ENCODE assay signal across 8 cellular contexts in genomic region chr7:44978511-44979366, GRCh38. TPM values are rescaled to one million over a fixed set of nuclear protein-coding genes. Genes with fewer than 3 reads are reported as not detected.
DNase-seq lines count a peak whose midpoint lies in the region; ATAC-seq and TF ChIP-seq lines count a peak whose summit lies in the region.

Gene MYO1G (minus strand): TSS chr7:44979015. CDS start chr7:44978961, 54 bp downstream.

- intact Hi-C loops in uterus (cut with DNase I; ENCODE audit: low total_unique reads): no loop called here

- no peaks in the 10 kb centered on the region for H3K9me3 Mint-ChIP-seq in immature natural killer cell

- TF ChIP-seq POLR2A in uterus (IDR thresholded peaks at IDR 0.05): no peak

- peaks cover 61% of the 10 kb centered on the region for H3K79me2 ChIP-seq in DOHH2 (ENCODE audit: control insufficient read depth, low read length)

- H3K27ac ChIP-seq in DOHH2 (ENCODE audit: low read depth, low read length) (peak within 1 kb of the TSS; percentile 94), uterus (no peak within 1 kb of the TSS)

- peaks cover 7% of the 10 kb centered on the region; the same call in 1 of the 2 replicates for H4K20me1 ChIP-seq in DOHH2 (ENCODE audit: control insufficient read depth, insufficient read depth, low read depth, low read length)

- peaks cover 43% of the 10 kb centered on the region for H3F3A ChIP-seq in DOHH2 (ENCODE audit: control insufficient read depth, insufficient read depth)

- peaks cover 13 to 21% (median 17%) of the 10 kb centered on the region in 3 donors for H3K36me3 Mint-ChIP-seq in immature natural killer cell

- H3K4me3 ChIP-seq in DOHH2 (ENCODE audit: low read length) (peak within 1 kb of the TSS; percentile 91), uterus (no peak within 1 kb of the TSS)

- peaks cover 62 to 78% of the 10 kb centered on the region in 2 donors for H3K4me1 Mint-ChIP-seq in immature natural killer cell

- TF ChIP-seq CTCF in DOHH2 (IDR thresholded peaks at IDR 0.05; ENCODE audit: low read depth, low read length, poor library complexity, severe bottlenecking) (no peak), uterus (IDR thresholded peaks at IDR 0.05) (no peak)

- H3K27me3 Mint-ChIP-seq in immature natural killer cell (ENCODE audit: low read depth in 3 of 3): peaks cover 3 to 13% (median 7%) of the 10 kb centered on the region in 3 donors

- H3K9me3 ChIP-seq in DOHH2 (ENCODE audit: control insufficient read depth, insufficient read depth, low read length) (no peaks in the 10 kb centered on the region), uterus (no peaks in the 10 kb centered on the region)

- peak within 1 kb of the TSS; percentile 95 to 98 (median 97) for H3K4me3 Mint-ChIP-seq in immature natural killer cell

- no peaks in the 10 kb centered on the region for H3K9me2 ChIP-seq in DOHH2 (replicated peaks; ENCODE audit: control insufficient read depth, low read length)

- DNase-seq in NAMALWA (ENCODE audit: low spot score): peak; percentile 86
- peak; percentile 70 for DNase-seq in activated T-cell treated with anti-CD3 and anti-CD28 coated beads for 1 hour (ENCODE audit: low read depth)
- peak; percentile 92 to 93 (median 93) for DNase-seq in immature natural killer cell
- DNase-seq in stimulated activated CD8-positive, alpha-beta memory T cell treated with anti-CD3 and anti-CD28 coated beads, Interleukin-15, amount 100 ng/mL, for 24 hours (ENCODE audit: low read depth): peak; percentile 56
- no peak for DNase-seq in uterus
- no peak for DNase-seq in pons (ENCODE audit: low spot score)

- peak within 1 kb of the TSS; percentile 97 for H3K4me2 ChIP-seq in DOHH2 (ENCODE audit: low read length)

- ATAC-seq in GM21737 (IDR thresholded peaks at IDR 0.05; ENCODE audit: unreplicated experiment): peak; percentile 59

- peak within 1 kb of the TSS; percentile 93 to 99 (median 97) for H3K27ac Mint-ChIP-seq in immature natural killer cell

- H3K36me3 ChIP-seq in DOHH2 (ENCODE audit: control insufficient read depth, low read length) (peaks cover 91% of the 10 kb centered on the region), uterus (no peaks in the 10 kb centered on the region)

- no peaks in the 10 kb centered on the region for H3K27me3 ChIP-seq in DOHH2 (ENCODE audit: control insufficient read depth, low read length)
- H3K27me3 ChIP-seq in uterus: no peaks in the 10 kb centered on the region

- H3K4me1 ChIP-seq in DOHH2 (ENCODE audit: control insufficient read depth, low read length) (peaks cover 97% of the 10 kb centered on the region), uterus (no peaks in the 10 kb centered on the region)

RNA-seq across cellular contexts. Expression of gene MYO1G, which starts in this region (rescaled TPM):
- polyA plus RNA-seq in immature natural killer cell: 100 to 1,000 TPM; 139 to 261 (median 139) TPM
- 1 to 10 TPM in 3 of 4 donors, under 1 TPM in 1; 0.59 to 3.1 (median 1.2) TPM for total RNA-seq in uterus

Comparison
In these comparisons a context has a peak if more than half of its experiments do, and no peak if none do; other contexts are left out.
1. DNase-seq: peak in NAMALWA (single experiment), activated T-cell treated with anti-CD3 and anti-CD28 coated beads for 1 hour (single experiment), immature natural killer cell (3 of 3) and stimulated activated CD8-positive, alpha-beta memory T cell treated with anti-CD3 and anti-CD28 coated beads, Interleukin-15, amount 100 ng/mL, for 24 hours (single experiment); none in uterus (0 of 2) and pons (single experiment).